In the genomic region with DNA sequence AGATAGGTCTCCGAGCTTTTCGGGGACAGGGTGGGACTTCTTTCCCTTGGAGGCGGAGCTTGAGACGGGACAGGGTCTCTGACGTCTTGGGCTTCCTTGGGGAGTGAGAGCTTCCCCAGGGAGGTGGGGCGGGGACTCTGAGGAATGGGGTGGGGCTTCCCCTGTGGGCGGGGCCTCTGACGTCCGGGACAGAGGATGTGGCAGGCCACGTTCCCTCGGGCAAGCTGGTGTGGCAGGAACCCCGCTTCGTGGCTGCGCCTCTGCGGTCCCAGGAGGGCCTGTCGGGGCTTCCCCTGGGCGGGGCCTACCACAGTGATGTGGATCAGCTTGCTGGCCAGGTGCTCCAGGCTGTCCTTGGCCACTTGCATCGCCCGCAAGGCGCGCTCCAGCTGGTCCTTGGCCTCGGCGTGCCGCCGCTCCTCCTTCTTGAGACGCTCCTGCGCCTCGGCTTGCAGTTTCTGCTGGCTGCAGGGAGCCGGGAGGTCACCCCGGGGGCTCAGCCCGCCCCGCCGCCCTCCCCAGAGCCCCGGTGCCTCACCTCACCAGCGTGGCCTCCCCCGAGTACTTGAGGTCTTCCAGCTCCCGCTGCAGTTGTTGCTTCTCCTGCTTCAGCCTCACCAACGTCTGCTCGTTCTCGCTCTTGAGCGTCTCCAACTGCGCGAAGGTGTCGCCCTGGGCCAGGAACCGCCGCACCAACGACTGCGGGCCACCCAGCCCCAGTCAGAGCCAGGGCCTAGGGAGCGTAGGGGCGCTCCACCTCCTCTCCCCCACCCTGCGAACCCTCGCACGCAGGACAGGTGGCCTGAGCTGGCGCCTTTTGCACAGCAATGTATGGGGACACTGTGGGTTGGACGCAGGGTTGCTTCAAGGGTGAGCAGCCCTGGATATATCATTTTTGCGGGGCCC, we compare ENCODE assay signal across 8 cellular contexts. TPM values are rescaled to one million over a fixed set of nuclear protein-coding genes. Genes with fewer than 3 reads are reported as not detected.
DNase-seq lines count a peak whose midpoint lies in the region; ATAC-seq and TF ChIP-seq lines count a peak whose summit lies in the region.

No MANE protein-coding gene starts in this region.

- peak overlapping the region; percentile 62 to 79 for H3K27ac ChIP-seq in ascending aorta

- no peaks in the 10 kb centered on the region for H3K36me3 ChIP-seq in ascending aorta
- H3K36me3 ChIP-seq in iPS-15b (ENCODE audit: control insufficient read depth, insufficient read depth, low read length): no peaks in the 10 kb centered on the region

- intact Hi-C loops in ascending aorta (cut with DNase I): loop anchor here (1.0 kb wide), 1 partner anchor 13 kb away; a partner anchor contains a TSS

- H3K9ac ChIP-seq in iPS-15b (ENCODE audit: low read depth, low read length): peak overlapping the region; percentile 47

- peak overlapping the region; percentile 42 to 65 for H3K4me3 ChIP-seq in ascending aorta
- peak overlapping the region; percentile 72 for H3K4me3 ChIP-seq in iPS-15b (ENCODE audit: low read depth, low read length)

- no peak for TF ChIP-seq CTCF in ascending aorta (IDR thresholded peaks at IDR 0.05)

- H3K27me3 ChIP-seq in ascending aorta: no peaks in the 10 kb centered on the region
- H3K27me3 ChIP-seq in iPS-15b (ENCODE audit: control insufficient read depth, insufficient read depth, low read length): peaks cover 22% of the 10 kb centered on the region

- DNase-seq in EL (peak; percentile 73), T-helper 2 cell (peak; percentile 25 to 85 (median 57)), ascending aorta (ENCODE audit: low spot score in 2 of 2) (peak; percentile 77 to 90), NCI-H446 treated with DMSO at 0.1 percent for 48 hours (lab: John Stamatoyannopoulos, UW) (no peak), cortex of kidney (lab: John Stamatoyannopoulos, UW) (no peak)
- peak; percentile 56 for DNase-seq in stimulated activated CD4-positive, alpha-beta T cell treated with anti-CD3 and anti-CD28 coated beads, Interleukin-12 subunit alpha, Interleukin-12 subunit beta, amount 100 ng/mL, for 4 hours

- no peaks in the 10 kb centered on the region for H3K9me3 ChIP-seq in ascending aorta
- H3K9me3 ChIP-seq in iPS-15b (ENCODE audit: control insufficient read depth, insufficient read depth, low read length): no peaks in the 10 kb centered on the region

- ATAC-seq in HG02970 (IDR thresholded peaks at IDR 0.05; ENCODE audit: low FRiP score, unreplicated experiment): peak; percentile 76

- peaks cover 14 to 35% of the 10 kb centered on the region in 2 donors for H3K4me1 ChIP-seq in ascending aorta
- H3K4me1 ChIP-seq in iPS-15b (ENCODE audit: control insufficient read depth, insufficient read depth, low read length): peaks cover 4% of the 10 kb centered on the region

RNA-seq across cellular contexts. Expression of a gene that starts 3.3 kb away (rescaled TPM):
- total RNA-seq in ascending aorta: 63.2 TPM

RNA-seq across cellular contexts. Expression of a gene that starts 12.5 kb away (rescaled TPM):
- total RNA-seq in ascending aorta: not detected

RNA-seq across cellular contexts. Expression of a gene that starts 13.0 kb away (rescaled TPM):
- total RNA-seq in ascending aorta: 208 TPM

RNA-seq across cellular contexts. Expression of a gene that starts 38.3 kb away (rescaled TPM):
- 0.21 TPM for total RNA-seq in ascending aorta

RNA-seq across cellular contexts. Expression of a gene that starts 48.0 kb away (rescaled TPM):
- total RNA-seq in ascending aorta: 4.5 TPM

Comparison
In these comparisons a context has a peak if more than half of its experiments do, and no peak if none do; other contexts are left out.
1. DNase-seq: peak in EL (single experiment), T-helper 2 cell (5 of 5), ascending aorta (2 of 2) and stimulated activated CD4-positive, alpha-beta T cell treated with anti-CD3 and anti-CD28 coated beads, Interleukin-12 subunit alpha, Interleukin-12 subunit beta, amount 100 ng/mL, for 4 hours (single experiment); none in NCI-H446 treated with DMSO at 0.1 percent for 48 hours (single experiment) and cortex of kidney (single experiment).